In the genomic region with DNA sequence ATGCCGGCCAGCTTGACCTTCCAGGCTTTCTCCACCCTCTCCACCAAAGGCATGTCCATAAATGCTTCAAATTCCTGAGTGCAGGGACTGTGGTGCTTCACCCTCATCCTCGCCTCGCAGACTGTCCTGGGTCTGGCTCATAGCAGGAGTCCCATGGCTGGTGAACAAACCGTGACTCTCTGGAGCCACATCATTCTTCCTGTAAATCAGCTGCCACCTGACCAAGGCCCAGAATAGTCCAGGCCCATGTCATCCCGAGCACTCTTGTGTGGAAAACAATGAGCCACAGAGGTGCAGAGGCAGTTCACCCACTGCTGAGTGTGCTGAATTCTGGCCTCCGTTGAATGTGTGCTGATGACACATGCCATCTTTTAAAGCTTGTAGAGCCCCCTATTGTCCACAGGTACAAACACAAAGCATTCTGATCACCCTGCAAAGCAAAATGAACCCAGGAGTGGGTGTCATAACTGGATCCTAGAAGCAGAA, we compare ENCODE assay signal across 10 cellular contexts.
DNase-seq lines count a peak whose midpoint lies in the region; ATAC-seq and TF ChIP-seq lines count a peak whose summit lies in the region.
"Had no signal": no experiment of that assay in that cellular context is flagged by ENCODE, and none has a peak within 500 bp of the region (broad histone marks: within the 10 kb centered on the region; RNA-seq: fewer than 3 reads in every experiment).

No MANE protein-coding gene starts in this region.

- peaks cover 0 to 6% of the 10 kb centered on the region in 2 donors for H3K4me1 Mint-ChIP-seq in natural killer cell

- no peak overlapping the region for H3K4me3 ChIP-seq in PC-9
- no peak overlapping the region for H3K4me3 ChIP-seq in fibroblast of pulmonary artery (replicated peaks; ENCODE audit: low read depth, low read length)
- no peak overlapping the region for H3K4me3 ChIP-seq in retinal pigment epithelial cell (ENCODE audit: low read length)

- no peaks in the 10 kb centered on the region for H3K79me2 ChIP-seq in PC-9 (ENCODE audit: low read depth)

- H3K4me1 ChIP-seq in PC-9 (replicated peaks; ENCODE audit: insufficient read depth): peaks cover 36% of the 10 kb centered on the region

- POLR2A ChIA-PET in PC-9 (lab: Charles Lee; ENCODE audit: unreplicated experiment): interaction anchor here (0.6 to 0.7 kb wide), 4 partner anchors 14 to 310 kb away, joined by 3 to 14 read pairs (median 4); no protein-coding TSS in a partner anchor

- H3K4me2 ChIP-seq in PC-9: no peak overlapping the region
- H3K4me2 ChIP-seq: KMS-11 had no signal

- no peaks in the 10 kb centered on the region for H3K36me3 Mint-ChIP-seq in natural killer cell

- TF ChIP-seq CTCF in PC-9 (conservative IDR thresholded peaks at IDR 0.05) (no peak; the same call in 1 of the 2 replicates), fibroblast of pulmonary artery (IDR thresholded peaks at IDR 0.05; ENCODE audit: low read length, missing control alignments) (peak; percentile 34), retinal pigment epithelial cell (conservative IDR thresholded peaks at IDR 0.05; ENCODE audit: low read depth, low read length) (peak; percentile 45), natural killer cell (IDR thresholded peaks at IDR 0.05) (no peak)

- intact Hi-C loops in PC-9 (cut with micrococcal nuclease; ENCODE audit: unreplicated experiment): loop anchor here (2.0 kb wide), 1 partner anchor 69 kb away; a partner anchor contains a TSS
- intact Hi-C loops in natural killer cell (cut with micrococcal nuclease): no loop called here

- peaks cover 16% of the 10 kb centered on the region for H3F3A ChIP-seq in PC-9 (ENCODE audit: insufficient read depth, low read depth)

- no peak overlapping the region for H2AFZ ChIP-seq in PC-9

- peaks cover 6 to 11% of the 10 kb centered on the region in 2 donors for H3K27me3 Mint-ChIP-seq in natural killer cell (ENCODE audit: low read depth in 2 of 2)
- H3K27me3 Mint-ChIP-seq: activated naive CD8-positive, alpha-beta T cell had no signal

- H4K20me1 ChIP-seq in PC-9 (ENCODE audit: insufficient read depth): no peaks in the 10 kb centered on the region

- no peaks in the 10 kb centered on the region for H3K9me3 ChIP-seq in PC-9 (ENCODE audit: insufficient read depth, low read depth)

- H3K9me3 Mint-ChIP-seq in natural killer cell: no peaks in the 10 kb centered on the region

- no peak overlapping the region for H3K27ac ChIP-seq in PC-9
- H3K27ac ChIP-seq: KMS-11 had no signal

- CTCF ChIA-PET in PC-9 (lab: Charles Lee): no interaction called here

- no peaks in the 10 kb centered on the region for H3K36me3 ChIP-seq in PC-9 (ENCODE audit: low read depth)

- no peaks in the 10 kb centered on the region for H3K9me2 ChIP-seq in PC-9 (ENCODE audit: insufficient read depth)

- no peak overlapping the region for H3K4me3 Mint-ChIP-seq in natural killer cell
- H3K4me3 Mint-ChIP-seq: activated naive CD8-positive, alpha-beta T cell had no signal

- DNase-seq in NCI-H526 (lab: John Stamatoyannopoulos, UW) (peak; percentile 18 to 26), NCI-H526 treated with DMSO at 0.1 percent for 48 hours (lab: John Stamatoyannopoulos, UW) (no peak), PC-9 (peak; percentile 52 to 60), fibroblast of pulmonary artery (ENCODE audit: low read depth) (peak; percentile 57), retinal pigment epithelial cell (ENCODE audit: low read depth) (no peak), natural killer cell (no peak)
- DNase-seq in stimulated activated CD4-positive, alpha-beta T cell treated with anti-CD3 and anti-CD28 coated beads, Interleukin-4, amount 100 ng/mL, for 4 hours: no peak

- no TSS peak for BruUV-seq in PC-9 (replicated peaks; lab: Mats Ljungman, UMichigan)

- no peak for ATAC-seq in natural killer cell
- no peak for ATAC-seq in GM21737 (IDR thresholded peaks at IDR 0.05; ENCODE audit: unreplicated experiment)

- H3K27me3 ChIP-seq in PC-9 (ENCODE audit: insufficient read depth, low read depth): no peaks in the 10 kb centered on the region

- H3K27ac Mint-ChIP-seq in natural killer cell: no peak overlapping the region
- H3K27ac Mint-ChIP-seq: activated naive CD8-positive, alpha-beta T cell had no signal

Comparison
In these comparisons a context has a peak if more than half of its experiments do, and no peak if none do; other contexts are left out.
1. DNase-seq: peak in NCI-H526 (2 of 2), PC-9 (2 of 2) and fibroblast of pulmonary artery (single experiment); none in NCI-H526 treated with DMSO at 0.1 percent for 48 hours (single experiment), retinal pigment epithelial cell (single experiment), natural killer cell (single experiment) and stimulated activated CD4-positive, alpha-beta T cell treated with anti-CD3 and anti-CD28 coated beads, Interleukin-4, amount 100 ng/mL, for 4 hours (0 of 2).
2. CTCF ChIP-seq: peak in fibroblast of pulmonary artery (single experiment) and retinal pigment epithelial cell (single experiment); none in PC-9 (single experiment) and natural killer cell (single experiment).